Comparison of ENCODE assay signal across 8 cellular contexts in the genomic region with DNA sequence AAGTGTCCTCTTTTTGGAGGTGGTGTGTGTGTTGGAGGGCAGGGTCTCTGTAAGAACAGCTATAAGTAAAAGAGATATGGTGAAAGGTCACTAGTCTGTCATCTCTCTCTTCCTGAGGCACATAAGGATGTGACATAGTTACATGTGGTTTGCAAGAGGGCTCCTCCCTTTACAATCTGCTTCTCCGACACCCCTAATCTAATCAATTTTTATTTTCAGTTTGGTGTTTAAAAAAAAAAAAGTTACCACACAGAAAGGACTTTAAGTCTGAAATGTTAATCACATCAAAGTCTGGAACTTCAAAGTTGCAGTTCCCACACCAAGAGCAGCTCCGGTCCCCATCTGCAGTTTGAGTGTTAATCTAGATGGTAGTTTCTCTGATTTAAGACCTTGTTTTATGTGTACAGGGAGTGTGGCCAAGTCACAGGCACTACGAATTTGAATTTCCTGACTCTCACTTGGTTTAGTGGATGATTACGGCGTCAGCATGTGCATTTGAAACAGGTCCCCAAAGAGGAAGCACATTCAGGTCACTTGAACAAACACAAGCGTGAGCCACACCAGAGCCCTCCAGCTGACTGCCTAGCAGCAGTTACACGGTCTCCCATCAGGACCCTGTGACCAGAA. TPM values are rescaled to one million over a fixed set of nuclear protein-coding genes. Genes with fewer than 3 reads are reported as not detected.
A peak's percentile ranks its signal among the peaks of the same experiment; 100 is the strongest.
DNase-seq lines count a peak whose midpoint lies in the region; ATAC-seq, FAIRE-seq and TF ChIP-seq lines count a peak whose summit lies in the region.

No MANE protein-coding gene starts in this region.

- TF ChIP-seq EP300 in HepG2 (IDR thresholded peaks at IDR 0.05; ENCODE audit: low read depth in 2 of 2, low read length in 2 of 2) (no peak), HepG2 (CRISPR knock-in tag; IDR thresholded peaks at IDR 0.05; ENCODE audit: borderline replicate concordance) (no peak)

- CTCF ChIA-PET in CD8-positive, alpha-beta T cell (lab: Charles Lee), result interaction anchor here (0.6 kb wide), 1 partner anchor 129 kb away, joined by 3 read pairs; no protein-coding TSS in a partner anchor
- CTCF ChIA-PET in HepG2 (lab: Yijun Ruan, JAX; ENCODE audit: low intra/inter-chr PET ratio, low total read pairs), result no interaction called here

- no peak overlapping the region for H3K9ac ChIP-seq in HepG2 (ENCODE audit: insufficient read depth, low read depth, low read length)

- no peak for TF ChIP-seq POLR2A in HepG2 (IDR thresholded peaks at IDR 0.05; ENCODE audit: insufficient read depth in 1 of 2, low read depth in 2 of 2, low read length in 2 of 2)

- no peak for FAIRE-seq in HepG2 (lab: Jason Lieb, UNC)

- no TSS peak for BruUV-seq in HepG2 (replicated peaks; lab: Mats Ljungman, UMichigan)

- no peak overlapping the region for H3K4me2 ChIP-seq in HepG2 (ENCODE audit: low read depth, low read length)

- no peak for TF ChIP-seq RAD21 in HepG2 (CRISPR knock-in tag; IDR thresholded peaks at IDR 0.05)

- H3K36me3 Mint-ChIP-seq in CD8-positive, alpha-beta T cell, result peaks cover 16% of the 10 kb centered on the region

- peak; percentile 84 for ATAC-seq in CD8-positive, alpha-beta T cell
- ATAC-seq in GM19468 (IDR thresholded peaks at IDR 0.05; ENCODE audit: extremely low read depth, unreplicated experiment) (peak; percentile 69), HG03520 (IDR thresholded peaks at IDR 0.05; ENCODE audit: unreplicated experiment) (peak; percentile 73), HepG2 (peak; percentile 54; the same call in 2 of the 3 replicates)

- peaks cover 97% of the 10 kb centered on the region for H3K4me1 ChIP-seq in CD8-positive, alpha-beta T cell (ENCODE audit: insufficient read depth, low read length)
- peaks cover 36% of the 10 kb centered on the region for H3K4me1 ChIP-seq in HepG2 (ENCODE audit: insufficient read depth, low read length)
- peaks cover 7% of the 10 kb centered on the region for H3K4me1 ChIP-seq in thymus (ENCODE audit: control insufficient read depth, insufficient read depth, low read length)

- POLR2A ChIA-PET in CD8-positive, alpha-beta T cell (lab: Charles Lee), result interaction anchor here (0.6 to 1.9 kb wide), 9 partner anchors 11 to 399 kb away, joined by 3 to 9 read pairs (median 4); a partner anchor contains a TSS
- POLR2A ChIA-PET in HepG2 (lab: Yijun Ruan, JAX), result no interaction called here

- peaks cover 73% of the 10 kb centered on the region for H4K20me1 ChIP-seq in HepG2 (ENCODE audit: insufficient read depth, low read length)

- no peak for TF ChIP-seq CTCF in CD8-positive, alpha-beta T cell (IDR thresholded peaks at IDR 0.05)
- no peak for TF ChIP-seq CTCF in HepG2 (CRISPR knock-in tag; IDR thresholded peaks at IDR 0.05)

- peak overlapping the region; percentile 92 for H3K27ac Mint-ChIP-seq in CD8-positive, alpha-beta T cell

- H3K36me3 ChIP-seq in CD8-positive, alpha-beta T cell (ENCODE audit: insufficient read depth, low read length), result no peaks in the 10 kb centered on the region
- peaks cover 6 to 28% of the 10 kb centered on the region in 2 experiments; a peak in 4 of 5 replicates for H3K36me3 ChIP-seq in HepG2 (replicated peaks in 1 of 2; ENCODE audit: control insufficient read depth in 1 of 2, insufficient read depth in 2 of 2, low read length in 2 of 2)
- H3K36me3 ChIP-seq in thymus (ENCODE audit: control insufficient read depth, insufficient read depth), result no peaks in the 10 kb centered on the region

- intact Hi-C loops in CD8-positive, alpha-beta T cell (cut with DNase I, micrococcal nuclease), result loop anchor here (1.0 to 5.0 kb wide), 7 partner anchors 10 to 126 kb away; no protein-coding TSS in a partner anchor
- intact Hi-C loops in HepG2 (cut with micrococcal nuclease; ENCODE audit: unreplicated experiment), result no loop called here

- peaks cover 95% of the 10 kb centered on the region for H3K4me1 Mint-ChIP-seq in CD8-positive, alpha-beta T cell (ENCODE audit: low read depth)

- H3K9me3 Mint-ChIP-seq in CD8-positive, alpha-beta T cell, result no peaks in the 10 kb centered on the region

- peak overlapping the region; percentile 77 for H3K27ac ChIP-seq in CD8-positive, alpha-beta T cell (ENCODE audit: low read depth, low read length)
- H3K27ac ChIP-seq in HepG2 (ENCODE audit: extremely low read length, insufficient read depth, low read length) (no peak overlapping the region), thymus (ENCODE audit: low read depth) (peak overlapping the region; percentile 52)

- H3K27me3 Mint-ChIP-seq in CD8-positive, alpha-beta T cell (ENCODE audit: low read depth), result no peaks in the 10 kb centered on the region

- peak; percentile 25 to 70 (median 57) for DNase-seq in CD8-positive, alpha-beta T cell
- DNase-seq in activated T-cell treated with anti-CD3 and anti-CD28 coated beads, Interleukin-2, amount 50 U/mL, for 48 hours, result peak; percentile 62 to 68
- DNase-seq in HepG2 (ENCODE audit: low spot score), result no peak
- DNase-seq in NCI-H69 (lab: John Stamatoyannopoulos, UW), result no peak
- DNase-seq in NCI-H1092 treated with DMSO at 0.1 percent for 48 hours (lab: John Stamatoyannopoulos, UW), result no peak

- no peaks in the 10 kb centered on the region for H3K27me3 ChIP-seq in CD8-positive, alpha-beta T cell (ENCODE audit: insufficient read depth, low read length)
- H3K27me3 ChIP-seq in HepG2 (ENCODE audit: control insufficient read depth in 1 of 2, insufficient read depth in 2 of 2, low read length in 2 of 2), result no peaks in the 10 kb centered on the region
- no peaks in the 10 kb centered on the region for H3K27me3 ChIP-seq in thymus (ENCODE audit: control insufficient read depth, insufficient read depth)

- no peak overlapping the region for H2AFZ ChIP-seq in HepG2 (ENCODE audit: low read length)

- WGBS in HepG2 (ENCODE audit: low lambda C conversion rate), result 86% methylated on average over 7 of the region's 7 CpGs
- WGBS in thymus, result 6% methylated on average over 7 of the region's 7 CpGs

- in situ Hi-C loops in HepG2 (cut with HindIII; ENCODE audit: extremely low pct_ligation_motif_present, low pct_unique_long_range_greater_than_20kb), result no loop called here

- H3K4me3 Mint-ChIP-seq in CD8-positive, alpha-beta T cell, result peak overlapping the region; percentile 79

- no peaks in the 10 kb centered on the region for H3K9me3 ChIP-seq in CD8-positive, alpha-beta T cell (ENCODE audit: low read length)
- no peaks in the 10 kb centered on the region for H3K9me3 ChIP-seq in HepG2 (ENCODE audit: low read length)
- no peaks in the 10 kb centered on the region for H3K9me3 ChIP-seq in thymus (ENCODE audit: control insufficient read depth)

- H3K79me2 ChIP-seq in HepG2 (ENCODE audit: insufficient read depth, low read length), result peaks cover 98% of the 10 kb centered on the region

- H3K4me3 ChIP-seq in CD8-positive, alpha-beta T cell (ENCODE audit: low read depth, low read length), result peak overlapping the region; percentile 21
- H3K4me3 ChIP-seq in HepG2 (replicated peaks in 1 of 3; ENCODE audit: insufficient read depth in 1 of 3, low read depth in 2 of 3, low read length in 3 of 3) (no peak overlapping the region), thymus (ENCODE audit: low read length) (no peak overlapping the region)

TF ChIP-seq in HepG2, 621 proteins besides CTCF, POLR2A, EP300 and RAD21 (continues in another document):
- TF ChIP-seq CC2D1A (CRISPR knock-in tag; IDR thresholded peaks at IDR 0.05) (no peak), SUZ12 (IDR thresholded peaks at IDR 0.05; ENCODE audit: low read depth, low read length) (no peak), BRD4 (CRISPR knock-in tag; IDR thresholded peaks at IDR 0.05) (no peak), KLF9 (CRISPR knock-in tag; IDR thresholded peaks at IDR 0.05; ENCODE audit: low read depth) (no peak)
- TF ChIP-seq, protein P1, sequence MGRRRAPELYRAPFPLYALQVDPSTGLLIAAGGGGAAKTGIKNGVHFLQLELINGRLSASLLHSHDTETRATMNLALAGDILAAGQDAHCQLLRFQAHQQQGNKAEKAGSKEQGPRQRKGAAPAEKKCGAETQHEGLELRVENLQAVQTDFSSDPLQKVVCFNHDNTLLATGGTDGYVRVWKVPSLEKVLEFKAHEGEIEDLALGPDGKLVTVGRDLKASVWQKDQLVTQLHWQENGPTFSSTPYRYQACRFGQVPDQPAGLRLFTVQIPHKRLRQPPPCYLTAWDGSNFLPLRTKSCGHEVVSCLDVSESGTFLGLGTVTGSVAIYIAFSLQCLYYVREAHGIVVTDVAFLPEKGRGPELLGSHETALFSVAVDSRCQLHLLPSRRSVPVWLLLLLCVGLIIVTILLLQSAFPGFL (CRISPR knock-in tag; IDR thresholded peaks at IDR 0.05), result no peak

RNA-seq across cellular contexts. Expression of a gene that starts 53.1 kb away (rescaled TPM):
- total RNA-seq in CD8-positive, alpha-beta T cell, result 10 to 100 TPM; 97.2 to 97.3 TPM
- 8.1 and 13.8 TPM in 2 replicates for total RNA-seq in HepG2 (2016; rRNA removed; fragmentation: Illumina TruSeq; extraction: Trizol)
- 16.8 and 17.8 TPM in 2 replicates for total RNA-seq in HepG2 (2016; cell fraction: cytosol; rRNA removed; fragmentation: Illumina TruSeq; extraction: Trizol; ENCODE audit: low read depth)
- 7.8 and 12.3 TPM in 2 replicates for total RNA-seq in HepG2 (2016; cell fraction: insoluble cytoplasmic fraction; rRNA removed; fragmentation: Illumina TruSeq; extraction: Trizol)
- total RNA-seq in HepG2 (2016; cell fraction: membrane; rRNA removed; fragmentation: Illumina TruSeq; extraction: Trizol), result 15.3 and 15.4 TPM in 2 replicates
- total RNA-seq in HepG2 (2016; cell fraction: nucleus; rRNA removed; fragmentation: Illumina TruSeq; extraction: Trizol), result 14.4 and 14.7 TPM in 2 replicates
- 10.9 and 13.1 TPM in 2 replicates for polyA plus RNA-seq in HepG2 (2011; rRNA removed)
- 8.3 and 8.4 TPM in 2 replicates for polyA plus RNA-seq in HepG2 (2011; cell fraction: cytosol; rRNA removed)
- 12.9 and 17.5 TPM in 2 replicates for polyA plus RNA-seq in HepG2 (2011; cell fraction: nucleus; rRNA removed)
- 8.8 and 12.0 TPM in 2 replicates for polyA plus RNA-seq in HepG2 (2012)
- 0.25 TPM in 2 replicates for polyA plus RNA-seq in HepG2 (2016; cell fraction: cytosol; fragmentation: Illumina TruSeq; extraction: Trizol; ENCODE audit: low read depth)
- polyA plus RNA-seq in HepG2 (2016; cell fraction: insoluble cytoplasmic fraction; fragmentation: Illumina TruSeq; extraction: Trizol; ENCODE audit: low read depth), result 10.3 and 10.9 TPM in 2 replicates
- 1.5 and 2.0 TPM in 2 replicates for polyA plus RNA-seq in HepG2 (2016; cell fraction: membrane; fragmentation: Illumina TruSeq; extraction: Trizol; ENCODE audit: low read depth)
- polyA plus RNA-seq in HepG2 (2016; cell fraction: nucleus; fragmentation: Illumina TruSeq; extraction: Trizol; ENCODE audit: insufficient read depth, low read depth), result 9.4 and 9.9 TPM in 2 replicates
- polyA minus RNA-seq in HepG2 (2011; rRNA and poly(A)+ RNA removed; ENCODE audit: low replicate concordance), result 4.3 and 53.3 TPM in 2 replicates
- 28.8 and 31.7 TPM in 2 replicates for polyA minus RNA-seq in HepG2 (2011; cell fraction: cytosol; rRNA and poly(A)+ RNA removed)
- polyA minus RNA-seq in HepG2 (2011; cell fraction: nucleus; rRNA and poly(A)+ RNA removed), result 63.8 and 73.3 TPM in 2 replicates
- polyA plus RNA-seq in thymus, result 17.2 TPM

Comparison
In these comparisons a context has a peak if more than half of its experiments do, and no peak if none do; other contexts are left out.
1. DNase-seq: peak in CD8-positive, alpha-beta T cell (7 of 7) and activated T-cell treated with anti-CD3 and anti-CD28 coated beads, Interleukin-2, amount 50 U/mL, for 48 hours (2 of 2); none in HepG2 (single experiment), NCI-H69 (single experiment) and NCI-H1092 treated with DMSO at 0.1 percent for 48 hours (single experiment).
2. RNA of a gene that starts 53.1 kb away (total RNA-seq): 97.2 to 97.3 TPM in CD8-positive, alpha-beta T cell; 7.8 to 17.8 TPM in HepG2; every median in the first group is over 4 times any median in the second.
3. Peak in every context shown above with its lines, with median percentiles within 50 percentile points of each other: ATAC-seq.